ENCODE assay signal across 18 cellular contexts in genomic region chr1:110714419-110715107, GRCh38. TPM values are rescaled to one million over a fixed set of nuclear protein-coding genes. Genes with fewer than 3 reads are reported as not detected.
DNase-seq lines count a peak whose midpoint lies in the region; ATAC-seq, FAIRE-seq and TF ChIP-seq lines count a peak whose summit lies in the region.
"Had no signal": no experiment of that assay in that cellular context is flagged by ENCODE, and none has a peak within 500 bp of the region (broad histone marks: within the 10 kb centered on the region; RNA-seq: fewer than 3 reads in every experiment).

No MANE protein-coding gene starts in this region.

- no peak for FAIRE-seq in K562 (lab: Jason Lieb, UNC)
- FAIRE-seq: GM12878 had no signal

- BruUV-seq in K562 (replicated peaks; lab: Mats Ljungman, UMichigan) = no TSS peak

- peaks cover 14% of the 10 kb centered on the region; the same call in 2 of the 3 replicates for H3K4me1 Mint-ChIP-seq in GM23338

- no peaks in the 10 kb centered on the region for H3K9me3 ChIP-seq in K562 (replicated peaks; ENCODE audit: control insufficient read depth, insufficient read depth, low read depth, low read length)
- H3K9me3 ChIP-seq: MG63 had no signal

- H3K27ac Mint-ChIP-seq in GM23338 = no peak overlapping the region; the same call in 1 of the 2 replicates
- H3K27ac Mint-ChIP-seq: CD4-positive, CD25-positive, alpha-beta regulatory T cell had no signal

- H3K36me3 ChIP-seq in GM23338 (ENCODE audit: insufficient read depth) (no peaks in the 10 kb centered on the region), K562 (ENCODE audit: control insufficient read depth, insufficient read depth, low read length) (no peaks in the 10 kb centered on the region)
- H3K36me3 ChIP-seq: MG63 had no signal

- H3K9me3 Mint-ChIP-seq in GM23338 = no peaks in the 10 kb centered on the region
- H3K9me3 Mint-ChIP-seq: CD4-positive, CD25-positive, alpha-beta regulatory T cell had no signal

- no peak overlapping the region for H3K27ac ChIP-seq in GM23338 (ENCODE audit: low read depth)
- no peak overlapping the region for H3K27ac ChIP-seq in K562 (ENCODE audit: extremely low read depth, low read depth, low read length)
- H3K27ac ChIP-seq: KMS-11 had no signal

- peak overlapping the region; percentile 52 for H2AFZ ChIP-seq in GM23338
- H2AFZ ChIP-seq in K562 (ENCODE audit: low read depth, low read length) = no peak overlapping the region

- in situ Hi-C loops in K562 (cut with MboI) = no loop called here

- no peaks in the 10 kb centered on the region for H3F3A ChIP-seq in GM23338 (replicated peaks; ENCODE audit: low read depth)

- WGBS in K562 (ENCODE audit: insufficient coverage, low coverage, missing lambda C conversion rate) = 0% methylated on average over 3 of the region's 3 CpGs

- CTCF ChIA-PET in K562 (lab: Yijun Ruan, JAX; ENCODE audit: low intra/inter-chr PET ratio) = no interaction called here

- POLR2A ChIA-PET in K562 (lab: Yijun Ruan, JAX) = interaction anchor here (0.8 to 1.2 kb wide), 3 partner anchors 8 to 250 kb away, joined by 3 to 4 read pairs (median 3); partner anchors contain the start of gene LRIF1

- no peak for TF ChIP-seq POLR2A in K562 (conservative IDR thresholded peaks at IDR 0.05)

- TF ChIP-seq CTCF in GM23338 (conservative IDR thresholded peaks at IDR 0.05; ENCODE audit: low read depth in 2 of 2) (no peak), K562 (IDR thresholded peaks at IDR 0.05 in 2 of 3, conservative IDR thresholded peaks at IDR 0.05 in 1 of 3; ENCODE audit: insufficient read depth in 2 of 3, low read depth in 1 of 3, low read length in 3 of 3) (no peak)

- intact Hi-C loops in K562 (cut with micrococcal nuclease) = no loop called here
- intact Hi-C loops in Right ventricle myocardium inferior (cut with DNase I) = no loop called here

- no peak overlapping the region for H3K4me2 ChIP-seq in GM23338
- H3K4me2 ChIP-seq in K562 (ENCODE audit: insufficient read depth, low read length) = no peak overlapping the region
- H3K4me2 ChIP-seq: KMS-11 had no signal

- no peak overlapping the region for H3K4me3 Mint-ChIP-seq in GM23338
- H3K4me3 Mint-ChIP-seq: CD4-positive, CD25-positive, alpha-beta regulatory T cell had no signal

- TF ChIP-seq EP300 in K562 (IDR thresholded peaks at IDR 0.05; ENCODE audit: low read length) = no peak

- H3K36me3 Mint-ChIP-seq in GM23338 (ENCODE audit: low read depth) = no peaks in the 10 kb centered on the region
- H3K36me3 Mint-ChIP-seq: CD4-positive, CD25-positive, alpha-beta regulatory T cell had no signal

- no peaks in the 10 kb centered on the region for H3K4me1 ChIP-seq in GM23338 (ENCODE audit: insufficient read depth)
- H3K4me1 ChIP-seq in K562 (replicated peaks in 1 of 2; ENCODE audit: control insufficient read depth in 2 of 2, insufficient read depth in 2 of 2, low read length in 2 of 2) = peaks cover 0 to 2% of the 10 kb centered on the region in 2 experiments; a peak in 1 of 5 replicates

- H3K9me2 ChIP-seq in GM23338 (ENCODE audit: insufficient read depth) = no peaks in the 10 kb centered on the region

- no peak for TF ChIP-seq RAD21 in K562 (CRISPR knock-in tag; conservative IDR thresholded peaks at IDR 0.05 in 1 of 2, IDR thresholded peaks at IDR 0.05 in 1 of 2)

- H4K20me1 ChIP-seq in GM23338 (replicated peaks; ENCODE audit: insufficient read depth) (no peaks in the 10 kb centered on the region), K562 (replicated peaks; ENCODE audit: control insufficient read depth, insufficient read depth, low read length) (no peaks in the 10 kb centered on the region)

- DNase-seq in GM23338 (ENCODE audit: low spot score) (no peak), K562 (ENCODE audit: extremely low read depth in 1 of 4, low spot score in 3 of 4) (peak in 2 of 4 experiments; percentile 21 to 23), hippocampal formation (lab: John Stamatoyannopoulos, UW) (peak; percentile 22 to 30), occipital lobe (lab: John Stamatoyannopoulos, UW) (peak; percentile 65), Right ventricle myocardium inferior (ENCODE audit: missing footprints) (no peak)
- DNase-seq: CD4-positive, CD25-positive, alpha-beta regulatory T cell; MG63; NCI-H1092 treated with DMSO at 0.1 percent for 48 hours; NCI-H187; NCI-H2171 treated with DMSO at 0.1 percent for 48 hours; NCI-H510A treated with DMSO at 0.1 percent for 48 hours; RPMI8226 had no signal

- peak; percentile 36; the same call in 1 of the 3 replicates for ATAC-seq in GM23338
- ATAC-seq in K562 = no peak; the same call in 1 of the 3 replicates
- ATAC-seq in HG03571 (IDR thresholded peaks at IDR 0.05; ENCODE audit: unreplicated experiment) = no peak
- ATAC-seq in HG03342 (IDR thresholded peaks at IDR 0.05; ENCODE audit: unreplicated experiment) = no peak
- ATAC-seq in Right ventricle myocardium inferior = no peak
- no peak for ATAC-seq in GM19351 (IDR thresholded peaks at IDR 0.05; ENCODE audit: unreplicated experiment)
- ATAC-seq: GM12878 had no signal

- no peaks in the 10 kb centered on the region for H3K79me2 ChIP-seq in GM23338 (replicated peaks; ENCODE audit: insufficient read depth)
- no peaks in the 10 kb centered on the region for H3K79me2 ChIP-seq in K562 (ENCODE audit: control insufficient read depth, insufficient read depth, low read length)

- H3K27me3 ChIP-seq in GM23338 (ENCODE audit: insufficient read depth) (no peaks in the 10 kb centered on the region), K562 (ENCODE audit: control insufficient read depth in 2 of 2, insufficient read depth in 2 of 2, low read length in 2 of 2) (peaks cover 2 to 6% of the 10 kb centered on the region in 2 experiments; a peak in 3 of 5 replicates)

- H3K9me1 ChIP-seq in K562 (ENCODE audit: control insufficient read depth, insufficient read depth, low read length) = no peaks in the 10 kb centered on the region

- H3K27me3 Mint-ChIP-seq in GM23338 (ENCODE audit: insufficient read depth, low read depth, poor library complexity) = peaks cover 5% of the 10 kb centered on the region

- no peak overlapping the region for H3K4me3 ChIP-seq in GM23338
- no peak overlapping the region for H3K4me3 ChIP-seq in K562
- H3K4me3 ChIP-seq: GM12878, MG63 had no signal

- H3K9ac ChIP-seq in K562 (ENCODE audit: insufficient read depth in 1 of 2, low read depth in 2 of 2, low read length in 2 of 2) = no peak overlapping the region
- H3K9ac ChIP-seq: KMS-11 had no signal

TF ChIP-seq in GM23338, 12 proteins besides CTCF, POLR2A, EP300 and RAD21 (continues in another document):
- no peak for TF ChIP-seq EZH2phosphoT487 (IDR thresholded peaks at IDR 0.05; ENCODE audit: unreplicated experiment)
- no peak for TF ChIP-seq EZH2 (IDR thresholded peaks at IDR 0.05; ENCODE audit: low read depth, unreplicated experiment)
- no peak for TF ChIP-seq ETS1 (IDR thresholded peaks at IDR 0.05)

TF ChIP-seq in K562, 482 proteins besides CTCF, POLR2A, EP300 and RAD21 (continues in another document):
- TF ChIP-seq ZBTB1 (CRISPR knock-in tag; IDR thresholded peaks at IDR 0.05; ENCODE audit: borderline replicate concordance, low read depth) (no peak), PCBP1 (IDR thresholded peaks at IDR 0.05; ENCODE audit: low read depth, low read length, poor library complexity, severe bottlenecking) (no peak), TRIM24 (IDR thresholded peaks at IDR 0.05) (no peak), CREB5 (CRISPR knock-in tag; IDR thresholded peaks at IDR 0.05) (no peak), LARP7 (IDR thresholded peaks at IDR 0.05) (no peak), PHB (CRISPR knock-in tag; IDR thresholded peaks at IDR 0.05) (no peak), CREB1 (IDR thresholded peaks at IDR 0.05) (no peak), CREB1 (CRISPR knock-in tag; IDR thresholded peaks at IDR 0.05) (no peak), BRCA1 (IDR thresholded peaks at IDR 0.05) (no peak), BRCA1 (CRISPR knock-in tag; IDR thresholded peaks at IDR 0.05) (no peak), YBX1 (IDR thresholded peaks at IDR 0.05) (no peak), POLR2AphosphoS5 (IDR thresholded peaks at IDR 0.05; ENCODE audit: control insufficient read depth, insufficient read depth, low read depth, low read length) (peak; percentile 24; the same call in 1 of the 2 replicates), CHD2 (IDR thresholded peaks at IDR 0.05; ENCODE audit: low read depth, low read length) (no peak), ZNF133 (CRISPR knock-in tag; IDR thresholded peaks at IDR 0.05) (no peak), ZFP36 (IDR thresholded peaks at IDR 0.05; ENCODE audit: low read depth, low read length, partially characterized antibody) (no peak)

RNA-seq across cellular contexts. Expression of gene KCNA3, which starts 39.8 kb away (rescaled TPM):
- 3.0 and 4.2 TPM in 2 replicates for total RNA-seq in GM23338 (2014; rRNA removed; shearing (Covaris generic))
- polyA plus RNA-seq in GM23338 (2016; fragmentation: Nextera tagmentation; extraction: Ambion mirVana) = 0.32 TPM in 1 of 2 replicates, not detected in the other
- not detected in 2 replicates for total RNA-seq in K562 (2011; cell fraction: chromatin; rRNA removed; ENCODE audit: low replicate concordance)
- not detected in 2 replicates for total RNA-seq in K562 (2011; cell fraction: nucleolus; rRNA removed)
- total RNA-seq in K562 (2011; cell fraction: nucleoplasm; rRNA removed) = not detected in 2 replicates
- total RNA-seq in K562 (2014; rRNA removed) = not detected in 2 replicates
- not detected in 2 replicates for total RNA-seq in K562 (2014; rRNA removed; fragmentation: Illumina TruSeq; extraction: Trizol)
- total RNA-seq in K562 (2015; rRNA removed; fragmentation: Illumina TruSeq; extraction: Trizol) = not detected in 2 replicates
- 0.09 TPM in 1 of 2 replicates, not detected in the other for total RNA-seq in K562 (2021)
- not detected in 2 replicates for polyA plus RNA-seq in K562 (2011; rRNA removed)
- not detected in 2 replicates for polyA plus RNA-seq in K562 (2011; cell fraction: cytosol; rRNA removed)
- not detected in 2 replicates for polyA plus RNA-seq in K562 (2011; cell fraction: nucleus; rRNA removed)
- polyA plus RNA-seq in K562 (2012) = not detected in 2 replicates
- polyA plus RNA-seq in K562 (2014; fragmentation: Illumina TruSeq; extraction: Trizol) = not detected in 2 replicates
- polyA plus RNA-seq in K562 (2014; fragmentation: Nextera tagmentation; extraction: Ambion mirVana) = not detected
- not detected in 2 replicates for polyA plus RNA-seq in K562 (2014; rRNA removed)
- not detected in 2 replicates for polyA minus RNA-seq in K562 (2011; rRNA and poly(A)+ RNA removed)
- polyA minus RNA-seq in K562 (2011; cell fraction: cytosol; rRNA and poly(A)+ RNA removed) = not detected in 2 replicates
- not detected in 2 replicates for polyA minus RNA-seq in K562 (2011; cell fraction: nucleus; rRNA and poly(A)+ RNA removed)
- total RNA-seq in occipital lobe = 34.3 TPM
- total RNA-seq in Right ventricle myocardium inferior = 0.38 TPM
- total RNA-seq: SK-MEL-5 had no signal

Comparison
In these comparisons a context has a peak if more than half of its experiments do, and no peak if none do; other contexts are left out.
1. DNase-seq: peak in hippocampal formation (2 of 2) and occipital lobe (single experiment); none in GM23338 (single experiment) and Right ventricle myocardium inferior (single experiment).